Comparison of ENCODE assay signal across 9 cellular contexts in genomic region chr2:181954538-181954883, GRCh38. TPM values are rescaled to one million over a fixed set of nuclear protein-coding genes. Genes with fewer than 3 reads are reported as not detected.
DNase-seq lines count a peak whose midpoint lies in the region; TF ChIP-seq lines count a peak whose summit lies in the region.
"Had no signal": no experiment of that assay in that cellular context is flagged by ENCODE, and none has a peak within 500 bp of the region (broad histone marks: within the 10 kb centered on the region; RNA-seq: fewer than 3 reads in every experiment).

No MANE protein-coding gene starts in this region.

- peak overlapping the region; percentile 48; the same call in 1 of the 2 replicates for H3K4me3 ChIP-seq in MM.1S (ENCODE audit: low read length)
- peak overlapping the region; percentile 36 to 51 (median 38) for H3K4me3 ChIP-seq in esophagus muscularis mucosa
- no peak overlapping the region for H3K4me3 ChIP-seq in skeletal muscle satellite cell (ENCODE audit: low read length)

- no peaks in the 10 kb centered on the region for H3K9me2 ChIP-seq in MM.1S (replicated peaks; ENCODE audit: insufficient read depth, low read length)

- TF ChIP-seq EP300 in esophagus muscularis mucosa (IDR thresholded peaks at IDR 0.05): no peak

- H3K79me2 ChIP-seq in MM.1S (ENCODE audit: low read length): no peaks in the 10 kb centered on the region

- WGBS in esophagus muscularis mucosa: 26% methylated on average over 4 of the region's 4 CpGs

- peak overlapping the region; percentile 46 for H3K4me2 ChIP-seq in MM.1S (ENCODE audit: low read depth, low read length)
- H3K4me2 ChIP-seq in skeletal muscle satellite cell (ENCODE audit: low read length): peak overlapping the region; percentile 57

- H3K4me1 ChIP-seq in MM.1S (ENCODE audit: low read length) (peaks cover 1% of the 10 kb centered on the region; the same call in 1 of the 2 replicates), esophagus muscularis mucosa (peaks cover 0 to 15% (median 4%) of the 10 kb centered on the region in 4 donors), skeletal muscle satellite cell (ENCODE audit: control insufficient read depth, insufficient read depth, low read length) (peaks cover 33% of the 10 kb centered on the region)

- TF ChIP-seq POLR2A in esophagus muscularis mucosa (IDR thresholded peaks at IDR 0.05; ENCODE audit: low read depth): no peak

- H3K27ac ChIP-seq in MM.1S (ENCODE audit: low read length): no peak overlapping the region
- no peak overlapping the region for H3K27ac ChIP-seq in esophagus muscularis mucosa (replicated peaks in 1 of 4)

- in situ Hi-C loops in G401 (cut with HindIII; ENCODE audit: low sequenced_read_pairs): no loop called here

- intact Hi-C loops in esophagus muscularis mucosa (cut with DNase I): loop anchor here (5.0 kb wide), 1 partner anchor 212 kb away; no protein-coding TSS in a partner anchor

- peaks cover 13% of the 10 kb centered on the region for H3K27me3 Mint-ChIP-seq in T-helper 2 cell treated with Interferon-gamma antibody and Interleukin-4, amounts not matched to agents 5 μg/mL and 100 μg/mL, for 36 hours (ENCODE audit: low read depth)

- TF ChIP-seq CTCF in MM.1S (IDR thresholded peaks at IDR 0.05; ENCODE audit: low read length) (no peak), esophagus muscularis mucosa (IDR thresholded peaks at IDR 0.05) (no peak)

- peak overlapping the region; percentile 73 for H3K4me3 Mint-ChIP-seq in T-helper 2 cell treated with Interferon-gamma antibody and Interleukin-4, amounts not matched to agents 5 μg/mL and 100 μg/mL, for 36 hours

- no peaks in the 10 kb centered on the region for H3K9me3 Mint-ChIP-seq in T-helper 2 cell treated with Interferon-gamma antibody and Interleukin-4, amounts not matched to agents 5 μg/mL and 100 μg/mL, for 36 hours

- H3K9ac ChIP-seq in MM.1S (ENCODE audit: low read length) (peak overlapping the region; percentile 14; the same call in 1 of the 2 replicates), skeletal muscle satellite cell (ENCODE audit: low read depth, low read length) (peak overlapping the region; percentile 3)

- no peak overlapping the region for H3K27ac Mint-ChIP-seq in T-helper 2 cell treated with Interferon-gamma antibody and Interleukin-4, amounts not matched to agents 5 μg/mL and 100 μg/mL, for 36 hours

- H3K9me3 ChIP-seq in MM.1S (replicated peaks; ENCODE audit: insufficient read depth, low read length) (no peaks in the 10 kb centered on the region), esophagus muscularis mucosa (no peaks in the 10 kb centered on the region), skeletal muscle satellite cell (replicated peaks; ENCODE audit: low read length) (no peaks in the 10 kb centered on the region)

- no peaks in the 10 kb centered on the region for H3K36me3 Mint-ChIP-seq in T-helper 2 cell treated with Interferon-gamma antibody and Interleukin-4, amounts not matched to agents 5 μg/mL and 100 μg/mL, for 36 hours (ENCODE audit: low read depth)

- DNase-seq in T-helper 2 cell treated with Interferon-gamma antibody and Interleukin-4, amounts not matched to agents 5 μg/mL and 100 μg/mL, for 36 hours (ENCODE audit: low spot score): no peak
- no peak for DNase-seq in T-helper 2 cell
- no peak for DNase-seq in MM.1S
- no peak for DNase-seq in esophagus muscularis mucosa (ENCODE audit: extremely low spot score)
- no peak for DNase-seq in AG08396 (ENCODE audit: low spot score)
- DNase-seq in NCI-H226: no peak
- DNase-seq in G401 (ENCODE audit: low spot score): no peak
- DNase-seq: NCI-H2171 treated with DMSO at 0.1 percent for 48 hours had no signal

- H3K36me3 ChIP-seq in MM.1S (replicated peaks; ENCODE audit: insufficient read depth, low read length): no peaks in the 10 kb centered on the region
- H3K36me3 ChIP-seq in esophagus muscularis mucosa: no peaks in the 10 kb centered on the region
- no peaks in the 10 kb centered on the region for H3K36me3 ChIP-seq in skeletal muscle satellite cell (ENCODE audit: insufficient read depth, low read length)

- H4K20me1 ChIP-seq in MM.1S (ENCODE audit: insufficient read depth, low read length): no peaks in the 10 kb centered on the region

- no peaks in the 10 kb centered on the region for H3F3A ChIP-seq in MM.1S (ENCODE audit: insufficient read depth, low read length)

- H3K27me3 ChIP-seq in MM.1S (replicated peaks; ENCODE audit: insufficient read depth, low read length): no peaks in the 10 kb centered on the region
- no peaks in the 10 kb centered on the region for H3K27me3 ChIP-seq in esophagus muscularis mucosa
- no peaks in the 10 kb centered on the region for H3K27me3 ChIP-seq in skeletal muscle satellite cell (ENCODE audit: control insufficient read depth, insufficient read depth, low read length)

- H2AFZ ChIP-seq in MM.1S (ENCODE audit: low read length): peak overlapping the region; percentile 39; the same call in 1 of the 2 replicates

- H3K4me1 Mint-ChIP-seq in T-helper 2 cell treated with Interferon-gamma antibody and Interleukin-4, amounts not matched to agents 5 μg/mL and 100 μg/mL, for 36 hours (ENCODE audit: low read depth): peaks cover 27% of the 10 kb centered on the region

RNA-seq across cellular contexts. Expression of gene PPP1R1C, which starts 31.1 kb away (rescaled TPM):
- under 1 TPM in 1 of 4 donors, not detected in 3; 0.11 TPM for total RNA-seq in esophagus muscularis mucosa
- total RNA-seq in skeletal muscle satellite cell (2012; rRNA removed): under 0.01 TPM in 1 of 2 replicates, not detected in the other
- total RNA-seq in G401 (2014; rRNA removed; shearing (Covaris generic)): not detected in 2 replicates
